In genomic region chr2:10923007-10923372, GRCh38 we compare ENCODE assay signal across 28 cellular contexts. TPM values are rescaled to one million over a fixed set of nuclear protein-coding genes. Genes with fewer than 3 reads are reported as not detected.
A peak's percentile ranks its signal among the peaks of the same experiment; 100 is the strongest.
DNase-seq lines count a peak whose midpoint lies in the region; ATAC-seq, FAIRE-seq and TF ChIP-seq lines count a peak whose summit lies in the region.
"Had no signal": no experiment of that assay in that cellular context is flagged by ENCODE, and none has a peak within 500 bp of the region (broad histone marks: within the 10 kb centered on the region; RNA-seq: fewer than 3 reads in every experiment).

No MANE protein-coding gene starts in this region.

- no peak overlapping the region for H3K23ac ChIP-seq in H1 (ENCODE audit: insufficient read length)

- H3K79me2 ChIP-seq in HepG2 (ENCODE audit: insufficient read depth, low read length) (no peaks in the 10 kb centered on the region), H1 (ENCODE audit: control insufficient read depth in 1 of 2, insufficient read depth in 2 of 2, low read length in 2 of 2) (no peaks in the 10 kb centered on the region)

- no peak overlapping the region for H2BK120ac ChIP-seq in H1 (replicated peaks; ENCODE audit: low read depth, low read length)

- no peak overlapping the region for H4K91ac ChIP-seq in H1 (replicated peaks; ENCODE audit: insufficient read length, low read length)

- CTCF ChIA-PET in HepG2 (lab: Yijun Ruan, JAX; ENCODE audit: low intra/inter-chr PET ratio, low total read pairs) (no interaction called here), H1 (lab: Charles Lee; ENCODE audit: partially characterized antibody) (interaction anchor here (4.8 kb wide), 1 partner anchor 89 kb away, joined by 27 read pairs; no protein-coding TSS in a partner anchor)

- H2BK5ac ChIP-seq in H1 (ENCODE audit: low read depth, low read length) = 0 out of 2 replicates have a peak overlapping the region, but pooled peaks have one; percentile 7

- no peak overlapping the region for H4K8ac ChIP-seq in H1 (ENCODE audit: extremely low read depth, insufficient read depth, low read length)

- WGBS in HepG2 (ENCODE audit: low lambda C conversion rate) = 9% methylated on average over 6 of the region's 7 CpGs
- WGBS in right lobe of liver (ENCODE audit: insufficient coverage, low coverage, low lambda C conversion rate, missing lambda C conversion rate) = 67% methylated on average over 1 of the region's 7 CpGs
- WGBS in H1 (ENCODE audit: extremely low coverage in 1 of 2, insufficient coverage in 1 of 2, insufficient read length in 1 of 2, insufficient replicate concordance in 2 of 2, low coverage in 1 of 2, low lambda C conversion rate in 2 of 2, missing lambda C conversion rate in 1 of 2), 2 experiments = 86% methylated on average over 7 of the region's 7 CpGs; no CpG with 5 or more reads in 1 of the 2 experiments
- 86 to 88% methylated on average over 7 of the region's 7 CpGs for WGBS in heart right ventricle, 2 donors

- TF ChIP-seq CTCF in HepG2 (CRISPR knock-in tag; IDR thresholded peaks at IDR 0.05) (no peak), right lobe of liver (IDR thresholded peaks at IDR 0.05) (no peak), H1 (IDR thresholded peaks at IDR 0.05; ENCODE audit: control extremely low read depth in 1 of 3, insufficient read depth in 1 of 3, low read depth in 1 of 3, low read length in 3 of 3) (no peak), upper lobe of right lung (IDR thresholded peaks at IDR 0.05) (no peak), heart right ventricle (IDR thresholded peaks at IDR 0.05) (no peak)

- H2BK15ac ChIP-seq in H1 (ENCODE audit: low read length) = no peak overlapping the region

- no peak overlapping the region for H2AK5ac ChIP-seq in H1 (ENCODE audit: low read depth, low read length)

- H3K56ac ChIP-seq in H1 (replicated peaks; ENCODE audit: insufficient read length, low read depth, low read length) = no peak overlapping the region

- no peak overlapping the region for H2BK20ac ChIP-seq in H1 (ENCODE audit: low read length)

- H3K9me3 ChIP-seq in HepG2 (ENCODE audit: low read length) (no peaks in the 10 kb centered on the region), right lobe of liver (no peaks in the 10 kb centered on the region), H1 (ENCODE audit: insufficient read depth in 2 of 2, low read depth in 1 of 2, low read length in 1 of 2) (no peaks in the 10 kb centered on the region), upper lobe of right lung (no peaks in the 10 kb centered on the region), heart right ventricle (no peaks in the 10 kb centered on the region)
- H3K9me3 ChIP-seq: A549; BE2C; BLaER1 treated with 17β-estradiol and CSF1 and Interleukin-3, amounts not matched to agents 10 nM and 100 nM; HAP-1 had no signal

- H3K18ac ChIP-seq in H1 (ENCODE audit: extremely low read depth, low read length) = no peak overlapping the region

- TF ChIP-seq RAD21 in HepG2 (CRISPR knock-in tag; IDR thresholded peaks at IDR 0.05) (no peak), H1 (IDR thresholded peaks at IDR 0.05 in 1 of 2, conservative IDR thresholded peaks at IDR 0.05 in 1 of 2; ENCODE audit: low read depth in 2 of 2, low read length in 2 of 2) (no peak)

- 0 out of 2 replicates have a peak overlapping the region, but pooled peaks have one; percentile 4 for H2BK12ac ChIP-seq in H1 (ENCODE audit: low read depth, low read length)

- H3K36me3 ChIP-seq in HepG2 (replicated peaks in 1 of 2; ENCODE audit: control insufficient read depth in 1 of 2, insufficient read depth in 2 of 2, low read length in 2 of 2) (no peaks in the 10 kb centered on the region), right lobe of liver (no peaks in the 10 kb centered on the region), H1 (ENCODE audit: control insufficient read depth in 2 of 4, insufficient read depth in 4 of 4, low read length in 3 of 4) (no peaks in the 10 kb centered on the region), upper lobe of right lung (no peaks in the 10 kb centered on the region), heart right ventricle (no peaks in the 10 kb centered on the region)
- H3K36me3 ChIP-seq: BE2C; BLaER1 treated with 17β-estradiol and CSF1 and Interleukin-3, amounts not matched to agents 10 nM and 100 nM; HAP-1 had no signal

- H3K27me3 ChIP-seq in HepG2 (ENCODE audit: control insufficient read depth in 1 of 2, insufficient read depth in 2 of 2, low read length in 2 of 2) (peaks cover 21 to 83% of the 10 kb centered on the region in 2 experiments), right lobe of liver (no peaks in the 10 kb centered on the region), H1 (replicated peaks in 1 of 4; ENCODE audit: control insufficient read depth in 3 of 4, extremely low read depth in 1 of 4, insufficient read depth in 3 of 4, low read length in 3 of 4) (peaks cover 0 to 4% (median 1%) of the 10 kb centered on the region in 4 experiments; a peak in 2 of 7 replicates), upper lobe of right lung (no peaks in the 10 kb centered on the region), heart right ventricle (peaks cover 0 to 58% (median 18%) of the 10 kb centered on the region in 7 donors)
- H3K27me3 ChIP-seq: BE2C had no signal

- no peak overlapping the region for H4K5ac ChIP-seq in H1 (ENCODE audit: insufficient read length, low read depth, low read length)

- in situ Hi-C loops in HepG2 (cut with HindIII; ENCODE audit: extremely low pct_ligation_motif_present, low pct_unique_long_range_greater_than_20kb) = no loop called here

- FAIRE-seq in HepG2 (lab: Jason Lieb, UNC) (no peak), H1 (lab: Jason Lieb, UNC) (no peak)
- FAIRE-seq: A549, D721Med, GM12878, GM19239, H54 had no signal

- H3K27ac ChIP-seq in HepG2 (ENCODE audit: extremely low read length, insufficient read depth, low read length) (no peak overlapping the region), right lobe of liver (no peak overlapping the region), H1 (ENCODE audit: low read depth, low read length) (no peak overlapping the region), upper lobe of right lung (no peak overlapping the region), heart right ventricle (no peak overlapping the region)
- H3K27ac ChIP-seq: BLaER1 treated with 17β-estradiol and CSF1 and Interleukin-3, amounts not matched to agents 10 nM and 100 nM had no signal

- H2AFZ ChIP-seq in HepG2 (ENCODE audit: low read length) (no peak overlapping the region), H1 (ENCODE audit: low read length) (no peak overlapping the region)

- POLR2A ChIA-PET in HepG2 (lab: Yijun Ruan, JAX) = no interaction called here
- POLR2A ChIA-PET in H1 (lab: Charles Lee; ENCODE audit: partially characterized antibody) = no interaction called here

- peak; percentile 14; the same call in 1 of the 3 replicates for ATAC-seq in HepG2
- ATAC-seq in right lobe of liver = no peak
- no peak for ATAC-seq in upper lobe of right lung
- ATAC-seq in heart right ventricle = no peak
- ATAC-seq in GM19455 (IDR thresholded peaks at IDR 0.05; ENCODE audit: unreplicated experiment) = no peak
- ATAC-seq: A549, GM12878 had no signal

- H3K23me2 ChIP-seq in H1 (ENCODE audit: low read depth, low read length) = no peaks in the 10 kb centered on the region; the same call in 1 of the 2 replicates

- no peaks in the 10 kb centered on the region for H3K79me1 ChIP-seq in H1 (ENCODE audit: low read depth, low read length)

- TF ChIP-seq EP300 in HepG2 (IDR thresholded peaks at IDR 0.05; ENCODE audit: low read depth in 2 of 2, low read length in 2 of 2) (no peak), HepG2 (CRISPR knock-in tag; IDR thresholded peaks at IDR 0.05; ENCODE audit: borderline replicate concordance) (no peak), H1 (IDR thresholded peaks at IDR 0.05; ENCODE audit: borderline replicate concordance in 1 of 2, low read depth in 2 of 2, low read length in 2 of 2) (no peak)

- H3K4me1 ChIP-seq in HepG2 (ENCODE audit: insufficient read depth, low read length) = no peaks in the 10 kb centered on the region
- no peaks in the 10 kb centered on the region for H3K4me1 ChIP-seq in right lobe of liver
- H3K4me1 ChIP-seq in H1 (replicated peaks in 1 of 4; ENCODE audit: control insufficient read depth in 3 of 4, insufficient read depth in 4 of 4, low read length in 3 of 4) = peaks cover 0 to 26% (median 15%) of the 10 kb centered on the region in 4 experiments; a peak in 6 of 7 replicates
- no peaks in the 10 kb centered on the region for H3K4me1 ChIP-seq in upper lobe of right lung
- H3K4me1 ChIP-seq in heart right ventricle = peaks cover 0 to 8% (median 5%) of the 10 kb centered on the region in 9 donors
- H3K4me1 ChIP-seq: A549, BE2C, HAP-1 had no signal

- H3K14ac ChIP-seq in H1 (ENCODE audit: insufficient read length) = no peak overlapping the region

- H4K20me1 ChIP-seq in HepG2 (ENCODE audit: insufficient read depth, low read length) (no peaks in the 10 kb centered on the region; the same call in 1 of the 2 replicates), H1 (replicated peaks in 1 of 2; ENCODE audit: control insufficient read depth in 1 of 2, insufficient read depth in 2 of 2, low read length in 2 of 2) (no peaks in the 10 kb centered on the region)

- BruUV-seq in HepG2 (replicated peaks; lab: Mats Ljungman, UMichigan) = no TSS peak

- H3K4me3 ChIP-seq in HepG2 (replicated peaks in 1 of 3; ENCODE audit: insufficient read depth in 1 of 3, low read depth in 2 of 3, low read length in 3 of 3) (no peak overlapping the region), right lobe of liver (no peak overlapping the region), H1 (ENCODE audit: extremely low read depth in 1 of 4, insufficient read depth in 2 of 4, low read depth in 3 of 4, low read length in 4 of 4) (no peak overlapping the region), upper lobe of right lung (no peak overlapping the region), heart right ventricle (no peak overlapping the region)
- H3K4me3 ChIP-seq: A549; BLaER1 treated with 17β-estradiol and CSF1 and Interleukin-3, amounts not matched to agents 10 nM and 100 nM; GM12878; GM23338; HAP-1 had no signal

- DNase-seq in HepG2 (ENCODE audit: low spot score) = no peak
- DNase-seq in right lobe of liver = no peak
- DNase-seq in H1 (ENCODE audit: low read depth in 1 of 2, low spot score in 2 of 2) = no peak
- DNase-seq in posterior vena cava (ENCODE audit: low spot score) = peak; percentile 61
- peak; percentile 36 for DNase-seq in upper lobe of right lung
- DNase-seq in heart right ventricle = no peak
- DNase-seq in NCI-H2196 (lab: John Stamatoyannopoulos, UW; ENCODE audit: unreplicated experiment) = no peak
- DNase-seq: 8988T; ACHN; AML-193; BE2C; CD4-positive, alpha-beta T cell; CD8-positive, alpha-beta memory T cell; DMS 273 treated with DMSO at 0.1 percent for 48 hours; DMS79; EL; GDM1; HFFc6 had no signal

- no peak overlapping the region for H3K4ac ChIP-seq in H1 (replicated peaks; ENCODE audit: insufficient read length, low read depth, low read length)

- no peak overlapping the region for H3K4me2 ChIP-seq in HepG2 (ENCODE audit: low read depth, low read length)
- H3K4me2 ChIP-seq in H1 (ENCODE audit: insufficient read depth in 1 of 2, low read depth in 2 of 2, low read length in 2 of 2) = no peak overlapping the region
- H3K4me2 ChIP-seq: A549 had no signal

- intact Hi-C loops in HepG2 (cut with micrococcal nuclease; ENCODE audit: unreplicated experiment) = no loop called here
- intact Hi-C loops in right lobe of liver (cut with DNase I) = no loop called here
- intact Hi-C loops in posterior vena cava (cut with DNase I) = no loop called here
- intact Hi-C loops in upper lobe of right lung (cut with DNase I) = no loop called here
- intact Hi-C loops in heart right ventricle (cut with DNase I) = loop anchor here in 1 of 10 donors (10.0 kb wide), 1 partner anchor 182 kb away; no protein-coding TSS in a partner anchor

- H3K9ac ChIP-seq in HepG2 (ENCODE audit: insufficient read depth, low read depth, low read length) = no peak overlapping the region
- H3K9ac ChIP-seq in H1 (replicated peaks in 1 of 4; ENCODE audit: extremely low read depth in 1 of 4, low read depth in 3 of 4, low read length in 3 of 4) = no peak overlapping the region

- TF ChIP-seq POLR2A in HepG2 (IDR thresholded peaks at IDR 0.05; ENCODE audit: insufficient read depth in 1 of 2, low read depth in 2 of 2, low read length in 2 of 2) (no peak), right lobe of liver (IDR thresholded peaks at IDR 0.05) (no peak), H1 (IDR thresholded peaks at IDR 0.05; ENCODE audit: control extremely low read depth in 1 of 2, low read depth in 2 of 2, low read length in 2 of 2) (no peak)

RNA-seq across cellular contexts. Expression of gene KCNF1, which starts 11.3 kb away (rescaled TPM):
- total RNA-seq in HepG2 (2016; rRNA removed; fragmentation: Illumina TruSeq; extraction: Trizol) = 0.09 and 0.15 TPM in 2 replicates
- total RNA-seq in HepG2 (2016; cell fraction: cytosol; rRNA removed; fragmentation: Illumina TruSeq; extraction: Trizol; ENCODE audit: low read depth) = not detected in 2 replicates
- 0.24 TPM in 1 of 2 replicates, not detected in the other for total RNA-seq in HepG2 (2016; cell fraction: insoluble cytoplasmic fraction; rRNA removed; fragmentation: Illumina TruSeq; extraction: Trizol)
- 0.09 and 0.17 TPM in 2 replicates for total RNA-seq in HepG2 (2016; cell fraction: membrane; rRNA removed; fragmentation: Illumina TruSeq; extraction: Trizol)
- total RNA-seq in HepG2 (2016; cell fraction: nucleus; rRNA removed; fragmentation: Illumina TruSeq; extraction: Trizol) = 0.22 TPM in 1 of 2 replicates, not detected in the other
- polyA plus RNA-seq in HepG2 (2011; rRNA removed) = 0.12 and 0.17 TPM in 2 replicates
- polyA plus RNA-seq in HepG2 (2011; cell fraction: cytosol; rRNA removed) = 0.09 and 0.19 TPM in 2 replicates
- 0.14 and 0.16 TPM in 2 replicates for polyA plus RNA-seq in HepG2 (2011; cell fraction: nucleus; rRNA removed)
- polyA plus RNA-seq in HepG2 (2012) = 0.05 TPM in 1 of 2 replicates, not detected in the other
- 0.07 and 0.10 TPM in 2 replicates for polyA plus RNA-seq in HepG2 (2016; cell fraction: cytosol; fragmentation: Illumina TruSeq; extraction: Trizol; ENCODE audit: low read depth)
- 0.13 TPM in 2 replicates for polyA plus RNA-seq in HepG2 (2016; cell fraction: insoluble cytoplasmic fraction; fragmentation: Illumina TruSeq; extraction: Trizol; ENCODE audit: low read depth)
- polyA plus RNA-seq in HepG2 (2016; cell fraction: membrane; fragmentation: Illumina TruSeq; extraction: Trizol; ENCODE audit: low read depth) = 0.15 and 0.18 TPM in 2 replicates
- 0.33 and 0.39 TPM in 2 replicates for polyA plus RNA-seq in HepG2 (2016; cell fraction: nucleus; fragmentation: Illumina TruSeq; extraction: Trizol; ENCODE audit: insufficient read depth, low read depth)
- polyA minus RNA-seq in HepG2 (2011; rRNA and poly(A)+ RNA removed; ENCODE audit: low replicate concordance) = 0.18 TPM in 1 of 2 replicates, not detected in the other
- 0.26 TPM in 1 of 2 replicates, not detected in the other for polyA minus RNA-seq in HepG2 (2011; cell fraction: cytosol; rRNA and poly(A)+ RNA removed)
- not detected in 2 replicates for polyA minus RNA-seq in HepG2 (2011; cell fraction: nucleus; rRNA and poly(A)+ RNA removed)
- total RNA-seq in right lobe of liver = not detected
- 0.48 and 0.90 TPM in 2 replicates for total RNA-seq in H1 (2021; fragmentation: NEBNext Ultra II Directional; extraction: Animal tissue kit (Norgen Biotek cat#: 25700))
- 1.5 and 1.6 TPM in 2 replicates for polyA plus RNA-seq in H1 (2011; rRNA removed)
- 1.4 TPM for polyA plus RNA-seq in H1 (2011; cell fraction: cytosol; rRNA removed)
- 1.4 TPM for polyA plus RNA-seq in H1 (2011; cell fraction: nucleus; rRNA removed)
- 0.74 to 0.92 TPM (median 0.86 TPM) in 4 replicates for polyA plus RNA-seq in H1 (2012, experiment 1 of 2)
- 0.71 TPM for polyA plus RNA-seq in H1 (2012, experiment 2 of 2)
- polyA plus RNA-seq in H1 (2013, experiment 1 of 2) = 1.0 TPM
- 1.2 TPM for polyA plus RNA-seq in H1 (2013, experiment 2 of 2)
- polyA minus RNA-seq in H1 (2011; rRNA and poly(A)+ RNA removed) = 0.68 and 1.6 TPM in 2 replicates
- polyA minus RNA-seq in H1 (2011; cell fraction: cytosol; rRNA and poly(A)+ RNA removed) = 0.95 TPM
- 1.4 TPM for polyA minus RNA-seq in H1 (2011; cell fraction: nucleus; rRNA and poly(A)+ RNA removed)
- under 1 TPM; 0.19 to 0.29 TPM for total RNA-seq in posterior vena cava
- 0.17 TPM for total RNA-seq in upper lobe of right lung
- total RNA-seq in heart right ventricle = under 1 TPM in 7 of 10 donors, not detected in 3; 0.10 to 0.42 (median 0.23) TPM
- under 1 TPM in 1 of 2 donors, not detected in 1; 0.25 TPM for polyA plus RNA-seq in heart right ventricle
- total RNA-seq: CD4-positive, alpha-beta T cell; CD8-positive, alpha-beta memory T cell; GM12878 had no signal
- polyA plus RNA-seq: CD14-positive monocyte; CD8-positive, alpha-beta memory T cell; GM12878 had no signal

Comparison
In these comparisons a context has a peak if more than half of its experiments do, and no peak if none do; other contexts are left out.
1. DNase-seq: peak in posterior vena cava (single experiment) and upper lobe of right lung (single experiment); none in HepG2 (single experiment), right lobe of liver (0 of 3), H1 (0 of 2), heart right ventricle (0 of 2) and NCI-H2196 (single experiment).
2. Of the 41 proteins assayed by ChIP-seq in both HepG2 and H1: peak only in HepG2: none; only in H1: KDM1A; in both: none; in neither: 39; mixed calls (peak in some experiments, not most) for 1.